ENCODE assay signal across 15 cellular contexts in the genomic region with DNA sequence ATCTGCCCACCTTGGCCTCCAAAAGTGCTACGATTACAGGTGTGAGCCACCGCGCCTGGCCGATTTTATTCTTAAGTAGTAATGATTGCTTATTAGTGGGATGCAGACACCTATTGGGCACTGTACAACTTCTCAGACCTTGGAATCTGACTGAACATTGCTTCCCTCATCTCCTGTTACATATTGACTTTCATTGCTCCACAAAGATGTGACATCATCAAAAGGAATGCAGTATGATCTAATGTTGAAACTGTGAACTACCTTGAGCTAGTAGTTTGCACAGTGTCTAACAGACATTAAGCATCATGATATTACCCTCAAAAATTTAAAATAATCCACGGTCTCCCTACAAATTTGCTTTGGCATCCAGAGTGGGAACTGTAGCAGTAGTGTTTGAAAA.
DNase-seq lines count a peak whose midpoint lies in the region; ATAC-seq and TF ChIP-seq lines count a peak whose summit lies in the region.
"Had no signal": no experiment of that assay in that cellular context is flagged by ENCODE, and none has a peak within 500 bp of the region (broad histone marks: within the 10 kb centered on the region; RNA-seq: fewer than 3 reads in every experiment).

No MANE protein-coding gene starts in this region.

- CTCF ChIA-PET in Panc1 (lab: Charles Lee) = no interaction called here

- TF ChIP-seq CTCF in Panc1 (IDR thresholded peaks at IDR 0.05) = no peak
- no peak for TF ChIP-seq CTCF in epithelial cell of proximal tubule (conservative IDR thresholded peaks at IDR 0.05; ENCODE audit: low read depth, low read length)
- no peak for TF ChIP-seq CTCF in osteoblast (IDR thresholded peaks at IDR 0.05; ENCODE audit: extremely low read depth, low read depth, low read length)
- no peak for TF ChIP-seq CTCF in upper lobe of right lung (IDR thresholded peaks at IDR 0.05)

- in situ Hi-C loops in Panc1 (cut with HindIII; ENCODE audit: low pct_unique_long_range_greater_than_20kb, low sequenced_read_pairs) = no loop called here

- no peaks in the 10 kb centered on the region for H3K79me2 ChIP-seq in osteoblast (ENCODE audit: insufficient read depth, low read length)

- BruUV-seq in Panc1 (replicated peaks; lab: Mats Ljungman, UMichigan) = no TSS peak

- H3K27ac ChIP-seq in Panc1 (ENCODE audit: low read length) (no peak overlapping the region), osteoblast (ENCODE audit: low read depth, low read length) (peak overlapping the region; percentile 77), upper lobe of right lung (no peak overlapping the region)

- H3K27me3 ChIP-seq in Panc1 (ENCODE audit: control insufficient read depth, insufficient read depth, low read length) = no peaks in the 10 kb centered on the region
- H3K27me3 ChIP-seq in osteoblast (ENCODE audit: insufficient read depth, low read length) = no peaks in the 10 kb centered on the region
- no peaks in the 10 kb centered on the region for H3K27me3 ChIP-seq in upper lobe of right lung

- no peaks in the 10 kb centered on the region for H3K4me1 ChIP-seq in Panc1 (ENCODE audit: control insufficient read depth, insufficient read depth, low read length)
- H3K4me1 ChIP-seq in osteoblast (ENCODE audit: insufficient read depth, low read length) = peaks cover 24% of the 10 kb centered on the region
- no peaks in the 10 kb centered on the region for H3K4me1 ChIP-seq in upper lobe of right lung

- no peaks in the 10 kb centered on the region for H3K9me3 ChIP-seq in Panc1 (ENCODE audit: control insufficient read depth, insufficient read depth, low read depth, low read length)
- no peaks in the 10 kb centered on the region for H3K9me3 ChIP-seq in osteoblast (ENCODE audit: low read depth, low read length)
- H3K9me3 ChIP-seq in upper lobe of right lung = no peaks in the 10 kb centered on the region

- no peak for ATAC-seq in Panc1
- ATAC-seq in HG03565 (IDR thresholded peaks at IDR 0.05; ENCODE audit: unreplicated experiment) = no peak
- ATAC-seq in HG02798 (IDR thresholded peaks at IDR 0.05; ENCODE audit: poor library complexity, unreplicated experiment) = no peak
- ATAC-seq in upper lobe of right lung = no peak
- ATAC-seq: K562 had no signal

- POLR2A ChIA-PET in Panc1 (lab: Charles Lee) = no interaction called here

- DNase-seq in EL (peak; percentile 78), Panc1 (ENCODE audit: low read depth, low spot score) (peak; percentile 85), epithelial cell of proximal tubule (ENCODE audit: low read depth) (peak; percentile 82), osteoblast (ENCODE audit: insufficient read length, low spot score, missing footprints) (no peak), upper lobe of right lung (no peak), NOMO-1 (lab: John Stamatoyannopoulos, UW; ENCODE audit: unreplicated experiment in 2 of 2) (no peak)
- DNase-seq: activated B cell treated with CpG ODN at 0.5 μM for 24 hours; activated naive CD8-positive, alpha-beta T cell treated with anti-CD3 and anti-CD28 coated beads, Interleukin-2, amount 10 ng/mL, durations not matched to agents 7 days and 5 days; CD4-positive, alpha-beta T cell; cortex of kidney; foreskin melanocyte; NCI-H774 had no signal

- no peak overlapping the region for H2AFZ ChIP-seq in osteoblast (ENCODE audit: low read length)

- H3K36me3 ChIP-seq in Panc1 (ENCODE audit: control insufficient read depth, insufficient read depth, low read length) = no peaks in the 10 kb centered on the region
- no peaks in the 10 kb centered on the region for H3K36me3 ChIP-seq in osteoblast (ENCODE audit: insufficient read depth, low read length)
- no peaks in the 10 kb centered on the region for H3K36me3 ChIP-seq in upper lobe of right lung

- intact Hi-C loops in Panc1 (cut with micrococcal nuclease; ENCODE audit: unreplicated experiment) (no loop called here), upper lobe of right lung (cut with DNase I) (no loop called here)

- H4K20me1 ChIP-seq in osteoblast (ENCODE audit: insufficient read depth, low read length) = no peaks in the 10 kb centered on the region

- H3K4me3 ChIP-seq in Panc1 (ENCODE audit: low read depth in 2 of 2, low read length in 2 of 2) (no peak overlapping the region), epithelial cell of proximal tubule (ENCODE audit: low read depth, low read length) (no peak overlapping the region), osteoblast (ENCODE audit: insufficient read depth, low read length) (no peak overlapping the region), upper lobe of right lung (no peak overlapping the region)
- H3K4me3 ChIP-seq: K562 had no signal

- no peak overlapping the region for H3K4me2 ChIP-seq in osteoblast (ENCODE audit: insufficient read depth, low read length)

Comparison
In these comparisons a context has a peak if more than half of its experiments do, and no peak if none do; other contexts are left out.
1. DNase-seq: peak in EL (single experiment), Panc1 (single experiment) and epithelial cell of proximal tubule (single experiment); none in osteoblast (single experiment), upper lobe of right lung (single experiment) and NOMO-1 (0 of 2).